Comparison of ENCODE assay signal across 1 cellular context in genomic region chr11:121132211-121132976, GRCh38.
TF ChIP-seq lines count a peak whose summit lies in the region.

No MANE protein-coding gene starts in this region.

TF ChIP-seq in HepG2, 621 proteins besides CTCF, POLR2A, EP300 and RAD21 (continued from another document):
- TF ChIP-seq BHLHE40 (IDR thresholded peaks at IDR 0.05; ENCODE audit: low read length): no peak
- no peak for TF ChIP-seq ZNF124 (CRISPR knock-in tag; IDR thresholded peaks at IDR 0.05)
- TF ChIP-seq SMAD3 (CRISPR knock-in tag; IDR thresholded peaks at IDR 0.05): no peak
- no peak for TF ChIP-seq NFKBIZ (CRISPR knock-in tag; IDR thresholded peaks at IDR 0.05)
- no peak for TF ChIP-seq HOXD1 (CRISPR knock-in tag; IDR thresholded peaks at IDR 0.05)
- no peak for TF ChIP-seq FOXA1 (IDR thresholded peaks at IDR 0.05)
- no peak for TF ChIP-seq FOXA1 (CRISPR knock-in tag; IDR thresholded peaks at IDR 0.05)
- TF ChIP-seq ZNF883 (CRISPR knock-in tag; IDR thresholded peaks at IDR 0.05; ENCODE audit: not compliant biosample characterization): no peak
- no peak for TF ChIP-seq SRSF4 (IDR thresholded peaks at IDR 0.05; ENCODE audit: low read depth, low read length, poor library complexity, severe bottlenecking)
- TF ChIP-seq GMEB2 (CRISPR knock-in tag; IDR thresholded peaks at IDR 0.05; ENCODE audit: low read depth): no peak
- TF ChIP-seq THAP9 (CRISPR knock-in tag; IDR thresholded peaks at IDR 0.05; ENCODE audit: borderline replicate concordance): no peak
- TF ChIP-seq TBP (CRISPR knock-in tag; IDR thresholded peaks at IDR 0.05): no peak
- no peak for TF ChIP-seq ZNF605 (CRISPR knock-in tag; IDR thresholded peaks at IDR 0.05)
